Comparison of ENCODE assay signal across 9 cellular contexts in the genomic region with DNA sequence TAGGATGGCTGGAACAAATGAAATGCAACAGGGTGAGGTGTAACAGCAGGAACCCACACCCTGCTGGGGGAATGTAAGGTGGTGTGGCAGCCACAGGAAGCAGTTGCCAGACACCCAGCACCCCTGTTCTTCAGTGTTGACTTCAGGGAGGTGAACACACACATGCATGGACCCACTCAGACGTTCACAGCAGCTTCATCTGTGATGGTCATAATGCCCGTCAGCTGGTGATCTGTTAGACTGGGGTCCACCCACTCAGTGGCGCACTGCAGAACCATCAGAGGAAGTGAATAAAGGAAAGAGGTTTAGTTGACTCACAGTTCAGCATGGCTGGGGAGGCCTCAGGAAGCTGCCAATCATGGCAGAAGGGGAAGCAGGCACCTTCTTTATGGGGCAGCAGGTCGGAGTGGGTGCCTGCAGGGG.
A peak's percentile ranks its signal among the peaks of the same experiment; 100 is the strongest.
DNase-seq lines count a peak whose midpoint lies in the region; ATAC-seq lines count a peak whose summit lies in the region.
"Had no signal": no experiment of that assay in that cellular context is flagged by ENCODE, and none has a peak within 500 bp of the region (broad histone marks: within the 10 kb centered on the region; RNA-seq: fewer than 3 reads in every experiment).

No MANE protein-coding gene starts in this region.

- H3K27ac Mint-ChIP-seq in T-helper 2 cell treated with Interferon-gamma antibody and Interleukin-4, amounts not matched to agents 5 μg/mL and 100 μg/mL, for 36 hours, result peak overlapping the region; percentile 87
- H3K27ac Mint-ChIP-seq in central memory CD8-positive, alpha-beta T cell (ENCODE audit: low read depth), result peak overlapping the region; percentile 61

- in situ Hi-C loops in KBM-7 (cut with MboI; ENCODE audit: low pct_unique_long_range_greater_than_20kb, low sequenced_read_pairs), result no loop called here

- H3K36me3 Mint-ChIP-seq in T-helper 2 cell treated with Interferon-gamma antibody and Interleukin-4, amounts not matched to agents 5 μg/mL and 100 μg/mL, for 36 hours (ENCODE audit: low read depth), result no peaks in the 10 kb centered on the region
- H3K36me3 Mint-ChIP-seq in central memory CD8-positive, alpha-beta T cell (ENCODE audit: insufficient read depth), result no peaks in the 10 kb centered on the region

- no peaks in the 10 kb centered on the region for H3K9me3 Mint-ChIP-seq in T-helper 2 cell treated with Interferon-gamma antibody and Interleukin-4, amounts not matched to agents 5 μg/mL and 100 μg/mL, for 36 hours
- no peaks in the 10 kb centered on the region for H3K9me3 Mint-ChIP-seq in central memory CD8-positive, alpha-beta T cell

- no peaks in the 10 kb centered on the region for H3K27me3 Mint-ChIP-seq in T-helper 2 cell treated with Interferon-gamma antibody and Interleukin-4, amounts not matched to agents 5 μg/mL and 100 μg/mL, for 36 hours (ENCODE audit: low read depth)
- H3K27me3 Mint-ChIP-seq in central memory CD8-positive, alpha-beta T cell, result no peaks in the 10 kb centered on the region

- H3K4me1 Mint-ChIP-seq in T-helper 2 cell treated with Interferon-gamma antibody and Interleukin-4, amounts not matched to agents 5 μg/mL and 100 μg/mL, for 36 hours (ENCODE audit: low read depth), result peaks cover 8% of the 10 kb centered on the region
- peaks cover 13% of the 10 kb centered on the region for H3K4me1 Mint-ChIP-seq in central memory CD8-positive, alpha-beta T cell

- DNase-seq in KBM-7 (peak; percentile 62), hippocampal formation (lab: John Stamatoyannopoulos, UW) (no peak)
- DNase-seq in T-helper 2 cell treated with Interferon-gamma antibody and Interleukin-4, amounts not matched to agents 5 μg/mL and 100 μg/mL, for 36 hours (ENCODE audit: low spot score), result peak; percentile 74
- no peak for DNase-seq in central memory CD8-positive, alpha-beta T cell (ENCODE audit: low spot score in 2 of 2)
- peak; percentile 8 to 11 for DNase-seq in stimulated activated CD8-positive, alpha-beta memory T cell treated with anti-CD3 and anti-CD28 coated beads, Interleukin-15, amount 100 ng/mL, for 4 hours (ENCODE audit: low read depth in 2 of 2)
- DNase-seq: mammary epithelial cell, spleen had no signal

- peak; percentile 63 for ATAC-seq in central memory CD8-positive, alpha-beta T cell (replicated peaks; ENCODE audit: extremely low read depth, poor library complexity, severe bottlenecking)
- ATAC-seq in GM19351 (IDR thresholded peaks at IDR 0.05; ENCODE audit: unreplicated experiment) (no peak), GM18511 (IDR thresholded peaks at IDR 0.05; ENCODE audit: unreplicated experiment) (no peak)

- H3K4me3 Mint-ChIP-seq in T-helper 2 cell treated with Interferon-gamma antibody and Interleukin-4, amounts not matched to agents 5 μg/mL and 100 μg/mL, for 36 hours, result peak overlapping the region; percentile 61
- peak overlapping the region; percentile 25 for H3K4me3 Mint-ChIP-seq in central memory CD8-positive, alpha-beta T cell

Comparison
In these comparisons a context has a peak if more than half of its experiments do, and no peak if none do; other contexts are left out.
1. DNase-seq: peak in KBM-7 (single experiment), T-helper 2 cell treated with Interferon-gamma antibody and Interleukin-4, amounts not matched to agents 5 μg/mL and 100 μg/mL, for 36 hours (single experiment) and stimulated activated CD8-positive, alpha-beta memory T cell treated with anti-CD3 and anti-CD28 coated beads, Interleukin-15, amount 100 ng/mL, for 4 hours (2 of 2); none in central memory CD8-positive, alpha-beta T cell (0 of 2) and hippocampal formation (0 of 2).